8 cellular contexts compared by ENCODE assay signal in the genomic region with DNA sequence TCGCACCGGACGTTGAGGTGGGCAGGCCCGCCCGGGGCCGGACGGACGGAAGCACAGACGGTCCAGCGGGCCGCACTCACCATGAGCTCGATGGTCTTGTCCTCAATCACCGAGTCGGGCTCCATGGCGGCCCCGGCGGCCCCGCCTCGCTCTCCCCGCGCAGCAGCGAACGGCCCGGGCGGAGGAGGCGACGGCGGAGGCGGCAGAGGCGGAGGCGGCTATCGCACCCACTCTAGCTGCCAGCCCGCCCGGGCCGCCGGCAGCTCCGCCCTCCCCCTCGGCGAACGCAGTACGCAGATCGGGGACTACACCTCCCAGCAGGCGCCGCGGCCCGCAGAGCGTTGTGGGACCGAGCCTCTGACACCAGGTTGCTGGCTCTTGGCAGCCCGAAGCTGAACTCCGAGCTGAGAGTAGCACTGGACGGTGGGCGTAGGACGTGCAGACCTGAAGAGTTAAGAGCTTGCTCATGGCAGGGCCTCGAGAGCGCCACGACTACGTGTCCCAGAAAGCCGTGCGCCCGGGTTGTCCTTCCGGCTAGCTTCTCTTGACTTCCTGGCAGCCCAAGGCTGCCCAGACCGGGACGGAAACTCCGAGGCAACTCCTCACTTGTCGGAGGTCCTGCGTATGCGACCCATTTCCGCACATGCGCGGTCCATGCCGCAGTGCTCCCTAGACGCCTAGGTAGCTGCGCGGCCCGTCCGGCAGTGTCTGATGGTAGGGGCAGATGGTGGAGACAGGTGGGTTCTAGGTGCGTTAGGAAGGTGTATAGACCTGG.
DNase-seq lines count a peak whose midpoint lies in the region; ATAC-seq lines count a peak whose summit lies in the region.

A gene (minus strand): TSS at position 261 of the 775 bp plus-strand sequence. CDS start 136 bp downstream, at position 125.

- DNase-seq in Ammon's horn (ENCODE audit: low spot score) (peak; percentile 99), GM19238 (ENCODE audit: insufficient read length, low spot score) (peak; percentile 89), NCI-H524 (lab: John Stamatoyannopoulos, UW) (peak; percentile 90 to 97)
- peak; percentile 87 to 95 for DNase-seq in activated CD4-positive, alpha-beta T cell treated with anti-CD3 and anti-CD28 coated beads for 4 hours
- peak; percentile 85 to 92 for DNase-seq in stimulated activated CD4-positive, alpha-beta T cell treated with anti-CD3 and anti-CD28 coated beads, Interleukin-1b, Interleukin-23, amount 100 ng/mL, for 4 hours (ENCODE audit: low read depth in 2 of 2)

- ATAC-seq in HG03442 (IDR thresholded peaks at IDR 0.05; ENCODE audit: unreplicated experiment) = peak; percentile 80

- H3K27me3 ChIP-seq in layer of hippocampus (ENCODE audit: control insufficient read depth, insufficient read depth, low read length) = no peaks in the 10 kb centered on the region

- H3K27ac ChIP-seq in cingulate gyrus (ENCODE audit: low read depth, low read length) (peak within 1 kb of the TSS; percentile 99), layer of hippocampus (ENCODE audit: low read depth, low read length) (peak within 1 kb of the TSS; percentile 100)

Comparison
In these comparisons a context has a peak if more than half of its experiments do, and no peak if none do; other contexts are left out.
1. Peak in every context shown above with its lines: DNase-seq, ATAC-seq and H3K27ac ChIP-seq.